In genomic region chr6:154732824-154733609, GRCh38 we compare ENCODE assay signal across 8 cellular contexts. TPM values are rescaled to one million over a fixed set of nuclear protein-coding genes. Genes with fewer than 3 reads are reported as not detected.
DNase-seq lines count a peak whose midpoint lies in the region; ATAC-seq and TF ChIP-seq lines count a peak whose summit lies in the region.

SCAF8 (plus strand) TSS chr6:154733416; CDS start chr6:154733901, 485 bp downstream.

- H3K4me1 Mint-ChIP-seq in chondrocyte (ENCODE audit: low read depth), result peaks cover 44% of the 10 kb centered on the region

- H3K36me3 Mint-ChIP-seq in chondrocyte (ENCODE audit: low read depth), result no peaks in the 10 kb centered on the region

- TF ChIP-seq CTCF in chondrocyte (IDR thresholded peaks at IDR 0.05), result peak; percentile 85

- peak within 1 kb of the TSS; percentile 83 for H3K4me3 Mint-ChIP-seq in chondrocyte (ENCODE audit: unreplicated experiment)

- ATAC-seq in GM18870 (IDR thresholded peaks at IDR 0.05; ENCODE audit: unreplicated experiment), result peak; percentile 54
- peak; percentile 74 for ATAC-seq in HG03108 (IDR thresholded peaks at IDR 0.05; ENCODE audit: unreplicated experiment)

- peak within 1 kb of the TSS; percentile 92 for H3K27ac Mint-ChIP-seq in chondrocyte (ENCODE audit: unreplicated experiment)

- no peaks in the 10 kb centered on the region for H3K9me3 Mint-ChIP-seq in chondrocyte (ENCODE audit: low read depth)

- H3K27me3 Mint-ChIP-seq in chondrocyte (ENCODE audit: low read depth), result no peaks in the 10 kb centered on the region

- DNase-seq in AG20443 (ENCODE audit: low spot score), result peak; percentile 94
- peak; percentile 73 for DNase-seq in NCI-H226
- DNase-seq in activated CD4-positive, alpha-beta T cell treated with anti-CD3 and anti-CD28 coated beads for 24 hours (ENCODE audit: low read depth in 2 of 2), result peak; percentile 70 to 78
- no peak for DNase-seq in chondrocyte (ENCODE audit: low spot score)
- peak; percentile 85 for DNase-seq in kidney tubule cell (ENCODE audit: low spot score)
- peak; percentile 73 to 79 (median 76) for DNase-seq in stimulated activated CD4-positive, alpha-beta T cell treated with anti-CD3 and anti-CD28 coated beads, Interleukin-1b, Interleukin-23, amount 100 ng/mL, for 24 hours (ENCODE audit: low read depth in 4 of 4, low spot score in 1 of 4)

RNA-seq across cellular contexts. Expression of gene SCAF8, which starts in this region (rescaled TPM):
- 36.3 to 36.7 TPM (median 36.7 TPM) in 3 replicates for total RNA-seq in chondrocyte
